Comparison of ENCODE assay signal across 15 cellular contexts in genomic region chr9:133825555-133826198, GRCh38.
A peak's percentile ranks its signal among the peaks of the same experiment; 100 is the strongest.
DNase-seq lines count a peak whose midpoint lies in the region; ATAC-seq, FAIRE-seq and TF ChIP-seq lines count a peak whose summit lies in the region.
"Had no signal": no experiment of that assay in that cellular context is flagged by ENCODE, and none has a peak within 500 bp of the region (broad histone marks: within the 10 kb centered on the region; RNA-seq: fewer than 3 reads in every experiment).

No MANE protein-coding gene starts in this region.

- FAIRE-seq in pancreas (lab: Jason Lieb, UNC) = no peak

- H2BK120ac ChIP-seq in mesendoderm (ENCODE audit: low read depth, low read length) = no peak overlapping the region

- H3K9me3 ChIP-seq in HUES6 (ENCODE audit: control insufficient read depth, insufficient read depth, low read depth, low read length) (no peaks in the 10 kb centered on the region), pancreas (no peaks in the 10 kb centered on the region)

- intact Hi-C loops in pancreas (cut with DNase I) = no loop called here
- intact Hi-C loops in natural killer cell (cut with micrococcal nuclease) = no loop called here

- H3K56ac ChIP-seq in mesendoderm (ENCODE audit: low read length) = peak overlapping the region; percentile 5

- H3K27me3 ChIP-seq in HUES6 (ENCODE audit: control insufficient read depth, insufficient read depth, low read length) (no peaks in the 10 kb centered on the region), mesendoderm (ENCODE audit: insufficient read depth, low read length, poor library complexity) (no peaks in the 10 kb centered on the region), pancreas (no peaks in the 10 kb centered on the region)
- H3K27me3 ChIP-seq: cardiac muscle cell had no signal

- H3K4me2 ChIP-seq in mesendoderm (ENCODE audit: low read length) = no peak overlapping the region

- H3K27ac Mint-ChIP-seq in natural killer cell = no peak overlapping the region
- H3K27ac Mint-ChIP-seq: activated T-helper 2 cell treated with anti-CD3 and anti-CD28 coated beads, Interferon-gamma antibody, Interleukin-2, Interleukin-4, amounts not matched to agents 10 μg/mL and 5 μg/mL and 100 μg/mL, durations not matched to agents 14 hours and 24 hours and 36 hours; T-helper 1 cell treated with Interleukin-12 subunit alpha and Interleukin-12 subunit beta and Interleukin-4 antibody, amounts not matched to agents 30 μg/mL and 1 μg/mL, for 36 hours had no signal

- no peaks in the 10 kb centered on the region for H3K79me2 ChIP-seq in mesendoderm (ENCODE audit: control insufficient read depth, insufficient read depth, low read length)

- no peaks in the 10 kb centered on the region for H3K79me1 ChIP-seq in mesendoderm (ENCODE audit: low read length)

- H3K36me3 Mint-ChIP-seq in natural killer cell = no peaks in the 10 kb centered on the region

- no peak overlapping the region for H3K4me3 Mint-ChIP-seq in natural killer cell
- H3K4me3 Mint-ChIP-seq: T-helper 1 cell treated with Interleukin-12 subunit alpha and Interleukin-12 subunit beta and Interleukin-4 antibody, amounts not matched to agents 30 μg/mL and 1 μg/mL, for 36 hours had no signal

- WGBS in mesendoderm (ENCODE audit: extremely low coverage, insufficient coverage, low lambda C conversion rate) = no CpG with 5 or more reads among the region's 17 CpGs
- 82 to 86% methylated on average over 17 of the region's 17 CpGs for WGBS in pancreas, 2 donors

- H3K9me3 Mint-ChIP-seq in natural killer cell = no peaks in the 10 kb centered on the region
- H3K9me3 Mint-ChIP-seq: activated T-helper 2 cell treated with anti-CD3 and anti-CD28 coated beads, Interferon-gamma antibody, Interleukin-2, Interleukin-4, amounts not matched to agents 10 μg/mL and 5 μg/mL and 100 μg/mL, durations not matched to agents 14 hours and 24 hours and 36 hours; T-helper 1 cell treated with Interleukin-12 subunit alpha and Interleukin-12 subunit beta and Interleukin-4 antibody, amounts not matched to agents 30 μg/mL and 1 μg/mL, for 36 hours had no signal

- no peak overlapping the region for H4K5ac ChIP-seq in mesendoderm (ENCODE audit: low read length)

- peak overlapping the region; percentile 40; the same call in 1 of the 2 replicates for H3K27ac ChIP-seq in HUES6 (ENCODE audit: low read depth, low read length)
- no peak overlapping the region for H3K27ac ChIP-seq in mesendoderm (ENCODE audit: low read depth, low read length)
- no peak overlapping the region for H3K27ac ChIP-seq in pancreas

- H2AK5ac ChIP-seq in mesendoderm (ENCODE audit: low read length) = no peak overlapping the region

- no peak overlapping the region for H3K4me3 ChIP-seq in AG09309 (ENCODE audit: control insufficient read depth, low read depth, low read length)
- no peak overlapping the region for H3K4me3 ChIP-seq in HUES6 (ENCODE audit: low read depth, low read length)
- H3K4me3 ChIP-seq in choroid plexus epithelial cell (ENCODE audit: low read depth, low read length) = no peak overlapping the region
- H3K4me3 ChIP-seq in mesendoderm (ENCODE audit: low read length) = no peak overlapping the region
- no peak overlapping the region for H3K4me3 ChIP-seq in pancreas
- H3K4me3 ChIP-seq: cardiac muscle cell had no signal

- H4K8ac ChIP-seq in mesendoderm (ENCODE audit: low read depth, low read length) = no peak overlapping the region

- H3K23ac ChIP-seq in mesendoderm (ENCODE audit: low read length) = no peak overlapping the region

- no peak overlapping the region for H2BK15ac ChIP-seq in mesendoderm (replicated peaks; ENCODE audit: low read depth)

- H3K4me1 ChIP-seq in HUES6 (ENCODE audit: control insufficient read depth, insufficient read depth, low read length) = peaks cover 32% of the 10 kb centered on the region
- no peaks in the 10 kb centered on the region for H3K4me1 ChIP-seq in mesendoderm (ENCODE audit: control insufficient read depth, low read depth, low read length)
- H3K4me1 ChIP-seq in pancreas = no peaks in the 10 kb centered on the region

- H3K36me3 ChIP-seq in HUES6 (ENCODE audit: control insufficient read depth, insufficient read depth, low read length) (peaks cover 18% of the 10 kb centered on the region), mesendoderm (ENCODE audit: control insufficient read depth, insufficient read depth, low read length) (no peaks in the 10 kb centered on the region), pancreas (no peaks in the 10 kb centered on the region)
- H3K36me3 ChIP-seq: cardiac muscle cell had no signal

- no peak overlapping the region for H3K9ac ChIP-seq in HUES6 (ENCODE audit: low read length)
- H3K9ac ChIP-seq in mesendoderm (ENCODE audit: low read length) = no peak overlapping the region

- no peaks in the 10 kb centered on the region for H3K27me3 Mint-ChIP-seq in natural killer cell (ENCODE audit: low read depth in 2 of 2)

- ATAC-seq in pancreas = no peak
- ATAC-seq in natural killer cell = no peak
- ATAC-seq: PC-3 had no signal

- H3K18ac ChIP-seq in mesendoderm (ENCODE audit: low read length) = no peak overlapping the region

- no peak overlapping the region for H3K4ac ChIP-seq in mesendoderm (ENCODE audit: low read depth, low read length)

- no peaks in the 10 kb centered on the region for H3K4me1 Mint-ChIP-seq in natural killer cell

- H2BK5ac ChIP-seq in mesendoderm (ENCODE audit: low read length) = no peak overlapping the region

- no peak for TF ChIP-seq CTCF in AG09309 (IDR thresholded peaks at IDR 0.05; ENCODE audit: control insufficient read depth, insufficient read depth, low read depth, low read length, missing control alignments)
- TF ChIP-seq CTCF in choroid plexus epithelial cell (conservative IDR thresholded peaks at IDR 0.05; ENCODE audit: low read depth, low read length) = no peak
- no peak for TF ChIP-seq CTCF in pancreas (IDR thresholded peaks at IDR 0.05)
- no peak for TF ChIP-seq CTCF in natural killer cell (IDR thresholded peaks at IDR 0.05)

- peak; percentile 24 for DNase-seq in AG09309 (ENCODE audit: low read depth)
- DNase-seq in choroid plexus epithelial cell (ENCODE audit: low read depth) = peak; percentile 83
- no peak for DNase-seq in mesendoderm
- DNase-seq in pancreas = no peak
- DNase-seq in GDM1 (lab: John Stamatoyannopoulos, UW) = no peak
- no peak for DNase-seq in natural killer cell
- DNase-seq in HUDEP-2 (lab: John Stamatoyannopoulos, UW; ENCODE audit: unreplicated experiment in 76 of 76) = no peak
- DNase-seq: activated CD4-positive, alpha-beta T cell treated with anti-CD3 and anti-CD28 coated beads, Interleukin-2, amount 50 U/mL, for 1 hour; GOT3; NCI-H345; PC-3 had no signal

Comparison
In these comparisons a context has a peak if more than half of its experiments do, and no peak if none do; other contexts are left out.
1. DNase-seq: peak in AG09309 (single experiment) and choroid plexus epithelial cell (single experiment); none in mesendoderm (single experiment), pancreas (0 of 6), GDM1 (single experiment), natural killer cell (single experiment) and HUDEP-2 (0 of 76).